32 cellular contexts compared by ENCODE assay signal in genomic region chr1:61386323-61386722, GRCh38.
"Had no signal": no experiment of that assay in that cellular context is flagged by ENCODE, and none has a peak within 500 bp of the region (broad histone marks: within the 10 kb centered on the region; RNA-seq: fewer than 3 reads in every experiment).

No MANE protein-coding gene starts in this region.

- H3K9me3 ChIP-seq: MG63 had no signal

- H3K27me3 ChIP-seq: brain microvascular endothelial cell, MG63, Peyer's patch had no signal

- H3K27ac ChIP-seq: brain microvascular endothelial cell, Peyer's patch, VCaP had no signal

- H3K9me3 Mint-ChIP-seq: activated CD4-positive, alpha-beta T cell treated with anti-CD3 and anti-CD28 coated beads, Interleukin-2, amount 10 ng/mL, durations not matched to agents 7 days and 5 days; activated naive CD8-positive, alpha-beta T cell treated with anti-CD3 and anti-CD28 coated beads, Interleukin-2, amount 50 U/mL, for 24 hours; activated T-helper 2 cell treated with anti-CD3 and anti-CD28 coated beads, Interferon-gamma antibody, Interleukin-2, Interleukin-4, amounts not matched to agents 10 μg/mL and 5 μg/mL and 100 μg/mL, durations not matched to agents 14 hours and 24 hours and 36 hours had no signal

- H3K36me3 ChIP-seq: brain microvascular endothelial cell, MG63 had no signal

- H3K4me3 ChIP-seq: K562, MG63, Peyer's patch had no signal

- ATAC-seq: activated CD8-positive, alpha-beta T cell treated with anti-CD3 and anti-CD28 coated beads, Interleukin-2, amount 10 ng/mL, durations not matched to agents 7 days and 5 days; activated naive CD8-positive, alpha-beta T cell treated with anti-CD3 and anti-CD28 coated beads, Interleukin-2, amount 50 U/mL, for 24 hours; K562; PC-3 had no signal

- H3K4me1 ChIP-seq: Peyer's patch had no signal

- H3K27ac Mint-ChIP-seq: activated CD4-positive, alpha-beta T cell treated with anti-CD3 and anti-CD28 coated beads, Interleukin-2, amount 10 ng/mL, durations not matched to agents 7 days and 5 days; activated CD8-positive, alpha-beta T cell treated with anti-CD3 and anti-CD28 coated beads, Interleukin-2, amount 10 ng/mL, durations not matched to agents 7 days and 5 days; activated naive CD4-positive, alpha-beta T cell treated with anti-CD3 and anti-CD28 coated beads for 36 hours; activated naive CD8-positive, alpha-beta T cell; activated naive CD8-positive, alpha-beta T cell treated with anti-CD3 and anti-CD28 coated beads, Interleukin-2, amount 50 U/mL, for 24 hours; activated T-cell treated with anti-CD3 and anti-CD28 coated beads, Interleukin-2, amount 50 U/mL, for 24 hours; activated T-helper 2 cell treated with anti-CD3 and anti-CD28 coated beads, Interferon-gamma antibody, Interleukin-2, Interleukin-4, amounts not matched to agents 10 μg/mL and 5 μg/mL and 100 μg/mL, durations not matched to agents 14 hours and 24 hours and 36 hours had no signal

- H3K4me1 Mint-ChIP-seq: activated naive CD8-positive, alpha-beta T cell treated with anti-CD3 and anti-CD28 coated beads, Interleukin-2, amount 50 U/mL, for 24 hours had no signal

- DNase-seq: activated CD4-positive, alpha-beta T cell treated with anti-CD3 and anti-CD28 coated beads for 1 hour; activated CD4-positive, alpha-beta T cell treated with anti-CD3 and anti-CD28 coated beads, Interleukin-2, amount 10 ng/mL, durations not matched to agents 7 days and 5 days; activated CD4-positive, alpha-beta T cell treated with anti-CD3 and anti-CD28 coated beads, Interleukin-2, amount 50 U/mL, for 48 hours; activated CD4-positive, CD25-positive, alpha-beta regulatory T cell; activated CD8-positive, alpha-beta T cell treated with anti-CD3 and anti-CD28 coated beads, Interleukin-2, amount 10 ng/mL, durations not matched to agents 7 days and 5 days; activated gamma-delta T cell treated with Interleukin-2 at 50 U/mL for 16 hours; activated naive CD4-positive, alpha-beta T cell treated with anti-CD3 and anti-CD28 coated beads for 36 hours; activated naive CD8-positive, alpha-beta T cell treated with anti-CD3 and anti-CD28 coated beads, Interleukin-2, amount 50 U/mL, for 24 hours; activated T-cell treated with anti-CD3 and anti-CD28 coated beads, Interleukin-2, amount 50 U/mL, for 24 hours; anterior cingulate cortex; brain microvascular endothelial cell; Karpas-422; MG63; NCI-H1048; NCI-H1105 treated with DMSO at 0.1 percent for 48 hours; NCI-H1436; NCI-H1694 treated with DMSO at 0.1 percent for 48 hours; NCI-H2029; NCI-H510A; NCI-H526; NCI-H748 treated with DMSO at 0.1 percent for 48 hours; NK-92 treated with Interleukin-12 subunit alpha and Interleukin-12 subunit beta, amount 100 ng/mL, for 24 hours; PC-3; Peyer's patch; RPMI8226; SW 1271; T-helper 1 cell; T-helper 9 cell had no signal

- H3K4me3 Mint-ChIP-seq: activated CD4-positive, alpha-beta T cell treated with anti-CD3 and anti-CD28 coated beads, Interleukin-2, amount 10 ng/mL, durations not matched to agents 7 days and 5 days; activated CD8-positive, alpha-beta T cell treated with anti-CD3 and anti-CD28 coated beads, Interleukin-2, amount 10 ng/mL, durations not matched to agents 7 days and 5 days; activated naive CD4-positive, alpha-beta T cell treated with anti-CD3 and anti-CD28 coated beads for 36 hours; activated naive CD8-positive, alpha-beta T cell; activated naive CD8-positive, alpha-beta T cell treated with anti-CD3 and anti-CD28 coated beads, Interleukin-2, amount 50 U/mL, for 24 hours; activated T-cell treated with anti-CD3 and anti-CD28 coated beads, Interleukin-2, amount 50 U/mL, for 24 hours had no signal
